16 cellular contexts compared by ENCODE assay signal in the genomic region with DNA sequence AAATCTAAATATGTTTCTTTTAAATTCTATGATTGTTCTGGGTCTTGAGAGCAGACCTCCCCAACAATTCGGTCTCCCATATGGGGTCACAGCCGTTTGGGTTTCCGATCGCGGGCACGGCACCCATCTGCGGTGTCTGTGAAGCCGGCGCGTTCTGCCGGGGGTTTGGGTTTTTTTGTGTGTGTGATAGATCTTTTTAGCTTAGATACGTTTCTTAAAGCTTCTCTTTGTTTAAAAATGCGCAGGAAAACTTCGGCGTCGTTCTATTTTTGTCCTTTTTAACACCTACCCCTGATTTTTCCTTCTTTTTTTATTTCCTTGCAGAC. TPM values are rescaled to one million over a fixed set of nuclear protein-coding genes. Genes with fewer than 3 reads are reported as not detected.
DNase-seq lines count a peak whose midpoint lies in the region; TF ChIP-seq lines count a peak whose summit lies in the region.
"Had no signal": no experiment of that assay in that cellular context is flagged by ENCODE, and none has a peak within 500 bp of the region (broad histone marks: within the 10 kb centered on the region; RNA-seq: fewer than 3 reads in every experiment).

No MANE protein-coding gene starts in this region.

- no peak for TF ChIP-seq POLR2A in transverse colon (IDR thresholded peaks at IDR 0.05)

- TF ChIP-seq EP300 in transverse colon (IDR thresholded peaks at IDR 0.05; ENCODE audit: low read depth), result no peak

- H3K9ac ChIP-seq in mucosa of rectum (ENCODE audit: low read depth in 1 of 2, low read length in 2 of 2), result peak overlapping the region; percentile 47 to 72

- H3K27me3 ChIP-seq in mucosa of rectum (ENCODE audit: control insufficient read depth in 2 of 2, insufficient read depth in 2 of 2, low read length in 2 of 2) (no peaks in the 10 kb centered on the region), transverse colon (no peaks in the 10 kb centered on the region)

- no peak for DNase-seq in activated naive CD4-positive, alpha-beta T cell treated with anti-CD3 and anti-CD28 coated beads, Interleukin-2, amount 10 ng/mL, durations not matched to agents 7 days and 5 days
- no peak for DNase-seq in activated naive CD4-positive, alpha-beta T cell treated with anti-CD3 and anti-CD28 coated beads for 36 hours
- no peak for DNase-seq in activated T-helper 1 cell treated with anti-CD3 and anti-CD28 coated beads, Interleukin-12 subunit alpha, Interleukin-12 subunit beta, Interleukin-2, Interleukin-4 antibody, amounts not matched to agents 30 ng/mL and 10 ng/mL and 1 ng/mL, durations not matched to agents 14 hours and 24 hours and 36 hours (ENCODE audit: low spot score)
- DNase-seq in transverse colon (no peak), NCI-H524 treated with DMSO at 0.1 percent for 48 hours (lab: John Stamatoyannopoulos, UW) (no peak), NAMALWA (ENCODE audit: low spot score) (no peak), T1000 (lab: John Stamatoyannopoulos, UW) (no peak)
- DNase-seq: activated CD4-positive, CD25-positive, alpha-beta regulatory T cell treated with anti-CD3 and anti-CD28 coated beads, Interleukin-2, amount 50 U/mL, for 72 hours; activated T-cell treated with anti-CD3 and anti-CD28 coated beads, Interleukin-2, amount 50 U/mL, for 1 hour; islet precursor cell; NCI-H2081; stimulated activated CD4-positive, alpha-beta T cell treated with anti-CD3 and anti-CD28 coated beads, Interleukin-15, amount 100 ng/mL, for 24 hours; substantia nigra had no signal

- H3K4me3 ChIP-seq in mucosa of rectum (ENCODE audit: low read length in 2 of 2) (peak overlapping the region; percentile 28 to 57), transverse colon (peak overlapping the region in 1 of 4 donors; percentile 22)
- H3K4me3 ChIP-seq: coronary artery had no signal

- no peak overlapping the region for H3K4me3 Mint-ChIP-seq in activated naive CD4-positive, alpha-beta T cell treated with anti-CD3 and anti-CD28 coated beads, Interleukin-2, amount 10 ng/mL, durations not matched to agents 7 days and 5 days
- H3K4me3 Mint-ChIP-seq in activated naive CD4-positive, alpha-beta T cell treated with anti-CD3 and anti-CD28 coated beads for 36 hours, result no peak overlapping the region
- no peak overlapping the region for H3K4me3 Mint-ChIP-seq in activated T-helper 1 cell treated with anti-CD3 and anti-CD28 coated beads, Interleukin-12 subunit alpha, Interleukin-12 subunit beta, Interleukin-2, Interleukin-4 antibody, amounts not matched to agents 30 ng/mL and 10 ng/mL and 1 ng/mL, durations not matched to agents 14 hours and 24 hours and 36 hours

- in situ Hi-C loops in transverse colon (cut with MboI; ENCODE audit: low pct_ligation_motif_present in 1 of 4, low pct_unique_long_range_greater_than_20kb in 1 of 4, low sequenced_read_pairs in 3 of 4), result no loop called here

- H3K36me3 ChIP-seq in mucosa of rectum (ENCODE audit: control insufficient read depth in 2 of 2, insufficient read depth in 2 of 2, low read length in 2 of 2) (peaks cover 2 to 3% of the 10 kb centered on the region in 2 donors), transverse colon (no peaks in the 10 kb centered on the region)

- H3K27ac ChIP-seq in mucosa of rectum (ENCODE audit: low read depth in 2 of 2, low read length in 2 of 2) (peak overlapping the region; percentile 94 to 96), transverse colon (peak overlapping the region; percentile 82 to 89 (median 88))

- H3K9me3 ChIP-seq in mucosa of rectum (ENCODE audit: control insufficient read depth in 2 of 2, low read length in 2 of 2) (no peaks in the 10 kb centered on the region), transverse colon (no peaks in the 10 kb centered on the region)

- H3K4me1 ChIP-seq in mucosa of rectum (ENCODE audit: control insufficient read depth in 2 of 2, insufficient read depth in 2 of 2, low read length in 2 of 2) (peaks cover 49 to 56% of the 10 kb centered on the region in 2 donors), transverse colon (peaks cover 43 to 84% (median 55%) of the 10 kb centered on the region in 4 donors)

- TF ChIP-seq CTCF in transverse colon (IDR thresholded peaks at IDR 0.05), result peak in 1 of 5 experiments; percentile 2

- H3K27ac Mint-ChIP-seq in activated naive CD4-positive, alpha-beta T cell treated with anti-CD3 and anti-CD28 coated beads, Interleukin-2, amount 10 ng/mL, durations not matched to agents 7 days and 5 days, result peak overlapping the region; percentile 95
- no peak overlapping the region for H3K27ac Mint-ChIP-seq in activated naive CD4-positive, alpha-beta T cell treated with anti-CD3 and anti-CD28 coated beads for 36 hours
- H3K27ac Mint-ChIP-seq in activated T-helper 1 cell treated with anti-CD3 and anti-CD28 coated beads, Interleukin-12 subunit alpha, Interleukin-12 subunit beta, Interleukin-2, Interleukin-4 antibody, amounts not matched to agents 30 ng/mL and 10 ng/mL and 1 ng/mL, durations not matched to agents 14 hours and 24 hours and 36 hours, result peak overlapping the region; percentile 59

- peaks cover 63% of the 10 kb centered on the region for H3K4me1 Mint-ChIP-seq in activated naive CD4-positive, alpha-beta T cell treated with anti-CD3 and anti-CD28 coated beads, Interleukin-2, amount 10 ng/mL, durations not matched to agents 7 days and 5 days
- H3K4me1 Mint-ChIP-seq in activated naive CD4-positive, alpha-beta T cell treated with anti-CD3 and anti-CD28 coated beads for 36 hours (ENCODE audit: low read depth), result peaks cover 58% of the 10 kb centered on the region
- peaks cover 58% of the 10 kb centered on the region for H3K4me1 Mint-ChIP-seq in activated T-helper 1 cell treated with anti-CD3 and anti-CD28 coated beads, Interleukin-12 subunit alpha, Interleukin-12 subunit beta, Interleukin-2, Interleukin-4 antibody, amounts not matched to agents 30 ng/mL and 10 ng/mL and 1 ng/mL, durations not matched to agents 14 hours and 24 hours and 36 hours (ENCODE audit: low read depth)

- H3K27me3 Mint-ChIP-seq in activated naive CD4-positive, alpha-beta T cell treated with anti-CD3 and anti-CD28 coated beads, Interleukin-2, amount 10 ng/mL, durations not matched to agents 7 days and 5 days, result no peaks in the 10 kb centered on the region
- no peaks in the 10 kb centered on the region for H3K27me3 Mint-ChIP-seq in activated naive CD4-positive, alpha-beta T cell treated with anti-CD3 and anti-CD28 coated beads for 36 hours (ENCODE audit: low read depth)
- H3K27me3 Mint-ChIP-seq in activated T-helper 1 cell treated with anti-CD3 and anti-CD28 coated beads, Interleukin-12 subunit alpha, Interleukin-12 subunit beta, Interleukin-2, Interleukin-4 antibody, amounts not matched to agents 30 ng/mL and 10 ng/mL and 1 ng/mL, durations not matched to agents 14 hours and 24 hours and 36 hours (ENCODE audit: insufficient read depth), result no peaks in the 10 kb centered on the region
- H3K27me3 Mint-ChIP-seq: progenitor cell of endocrine pancreas had no signal

- H3K36me3 Mint-ChIP-seq in activated naive CD4-positive, alpha-beta T cell treated with anti-CD3 and anti-CD28 coated beads, Interleukin-2, amount 10 ng/mL, durations not matched to agents 7 days and 5 days, result peaks cover 17% of the 10 kb centered on the region
- H3K36me3 Mint-ChIP-seq in activated naive CD4-positive, alpha-beta T cell treated with anti-CD3 and anti-CD28 coated beads for 36 hours (ENCODE audit: low read depth), result no peaks in the 10 kb centered on the region
- H3K36me3 Mint-ChIP-seq in activated T-helper 1 cell treated with anti-CD3 and anti-CD28 coated beads, Interleukin-12 subunit alpha, Interleukin-12 subunit beta, Interleukin-2, Interleukin-4 antibody, amounts not matched to agents 30 ng/mL and 10 ng/mL and 1 ng/mL, durations not matched to agents 14 hours and 24 hours and 36 hours (ENCODE audit: low read depth), result peaks cover 10% of the 10 kb centered on the region

- CTCF ChIA-PET in activated naive CD4-positive, alpha-beta T cell treated with anti-CD3 and anti-CD28 coated beads, Interleukin-2, amount 10 ng/mL, durations not matched to agents 7 days and 5 days (lab: Charles Lee), result no interaction called here
- CTCF ChIA-PET in activated naive CD4-positive, alpha-beta T cell treated with anti-CD3 and anti-CD28 coated beads for 36 hours (lab: Charles Lee), result interaction anchor here (1.0 kb wide), 1 partner anchor 32 kb away, joined by 3 read pairs; no protein-coding TSS in a partner anchor

- H3K9me3 Mint-ChIP-seq in activated naive CD4-positive, alpha-beta T cell treated with anti-CD3 and anti-CD28 coated beads, Interleukin-2, amount 10 ng/mL, durations not matched to agents 7 days and 5 days, result no peaks in the 10 kb centered on the region
- no peaks in the 10 kb centered on the region for H3K9me3 Mint-ChIP-seq in activated naive CD4-positive, alpha-beta T cell treated with anti-CD3 and anti-CD28 coated beads for 36 hours
- no peaks in the 10 kb centered on the region for H3K9me3 Mint-ChIP-seq in activated T-helper 1 cell treated with anti-CD3 and anti-CD28 coated beads, Interleukin-12 subunit alpha, Interleukin-12 subunit beta, Interleukin-2, Interleukin-4 antibody, amounts not matched to agents 30 ng/mL and 10 ng/mL and 1 ng/mL, durations not matched to agents 14 hours and 24 hours and 36 hours

- intact Hi-C loops in activated naive CD4-positive, alpha-beta T cell treated with anti-CD3 and anti-CD28 coated beads for 36 hours (cut with micrococcal nuclease), result loop anchor here (2.0 kb wide), 1 partner anchor 27 kb away; no protein-coding TSS in a partner anchor
- intact Hi-C loops in activated T-helper 1 cell treated with anti-CD3 and anti-CD28 coated beads, Interleukin-12 subunit alpha, Interleukin-12 subunit beta, Interleukin-2, Interleukin-4 antibody, amounts not matched to agents 30 ng/mL and 10 ng/mL and 1 ng/mL, durations not matched to agents 14 hours and 24 hours and 36 hours (cut with micrococcal nuclease), result loop anchor here (2.0 kb wide), 1 partner anchor 27 kb away; no protein-coding TSS in a partner anchor
- intact Hi-C loops in transverse colon (cut with DNase I; ENCODE audit: low total_unique reads), result no loop called here

- 57 to 59% methylated on average over 13 to 16 of the region's 16 CpGs for WGBS in transverse colon (ENCODE audit: low coverage in 1 of 2), 2 donors

RNA-seq across cellular contexts. Expression of a gene that starts 34.2 kb away (rescaled TPM):
- 10 to 100 TPM; 23.6 to 24.6 TPM for total RNA-seq in activated naive CD4-positive, alpha-beta T cell treated with anti-CD3 and anti-CD28 coated beads for 36 hours
- 58.1 and 59.7 TPM in 2 replicates for total RNA-seq in activated T-helper 1 cell treated with anti-CD3 and anti-CD28 coated beads, Interleukin-12 subunit alpha, Interleukin-12 subunit beta, Interleukin-2, Interleukin-4 antibody, amounts not matched to agents 30 ng/mL and 10 ng/mL and 1 ng/mL, durations not matched to agents 14 hours and 24 hours and 36 hours
- total RNA-seq in transverse colon, result 10 to 100 TPM; 42.6 to 56.9 (median 54.0) TPM
